ENCODE assay signal across 9 cellular contexts in genomic region chrX:136525738-136526606, GRCh38. TPM values are rescaled to one million over a fixed set of nuclear protein-coding genes. Genes with fewer than 3 reads are reported as not detected.
DNase-seq lines count a peak whose midpoint lies in the region; ATAC-seq and TF ChIP-seq lines count a peak whose summit lies in the region.
"Had no signal": no experiment of that assay in that cellular context is flagged by ENCODE, and none has a peak within 500 bp of the region (broad histone marks: within the 10 kb centered on the region; RNA-seq: fewer than 3 reads in every experiment).

No MANE protein-coding gene starts in this region.

- H3K4me3 ChIP-seq in sigmoid colon = no peak overlapping the region

- WGBS in sigmoid colon, 2 donors = 12 to 53% methylated on average over 2 of the region's 2 CpGs

- no peaks in the 10 kb centered on the region for H3K27me3 ChIP-seq in sigmoid colon

- no peak for ATAC-seq in HG02885 (IDR thresholded peaks at IDR 0.05; ENCODE audit: poor library complexity, unreplicated experiment)
- ATAC-seq in HG03342 (IDR thresholded peaks at IDR 0.05; ENCODE audit: unreplicated experiment) = no peak

- DNase-seq in GM04504 (ENCODE audit: low read depth) (peak; percentile 69), RKO (ENCODE audit: low spot score) (peak; percentile 49), globus pallidus (ENCODE audit: low spot score) (peak; percentile 45), sigmoid colon (peak; percentile 95), NCI-H2107 (lab: John Stamatoyannopoulos, UW) (no peak)
- no peak for DNase-seq in activated effector memory CD4-positive, alpha-beta T cell treated with anti-CD3 and anti-CD28 coated beads, Interleukin-2, amount 50 U/mL, for 16 hours
- DNase-seq: effector CD4-positive, alpha-beta T cell had no signal

- no peaks in the 10 kb centered on the region for H3K36me3 ChIP-seq in sigmoid colon

- TF ChIP-seq CTCF in sigmoid colon (IDR thresholded peaks at IDR 0.05) = no peak

- H3K27ac ChIP-seq in sigmoid colon = peak overlapping the region; percentile 55 to 70 (median 67)

- peaks cover 0 to 19% (median 11%) of the 10 kb centered on the region in 4 donors for H3K4me1 ChIP-seq in sigmoid colon

- TF ChIP-seq POLR2A in sigmoid colon (IDR thresholded peaks at IDR 0.05) = no peak

- H3K9me3 ChIP-seq in sigmoid colon = no peaks in the 10 kb centered on the region

- intact Hi-C loops in sigmoid colon (cut with DNase I) = loop anchor here (2.0 to 10.0 kb wide), 2 partner anchors 29 to 49 kb away; partner anchors contain the start of gene HTATSF1

- no peak for TF ChIP-seq EP300 in sigmoid colon (IDR thresholded peaks at IDR 0.05)

RNA-seq across cellular contexts. Expression of gene VGLL1, which starts 6.0 kb away (rescaled TPM):
- not detected for total RNA-seq in sigmoid colon
- not detected for polyA plus RNA-seq in sigmoid colon

RNA-seq across cellular contexts. Expression of gene HTATSF1, which starts 28.6 kb away (rescaled TPM):
- total RNA-seq in sigmoid colon = 10 to 100 TPM; 47.1 to 62.4 (median 55.0) TPM
- polyA plus RNA-seq in sigmoid colon = 10 to 100 TPM; 35.7 to 44.4 (median 37.2) TPM

RNA-seq across cellular contexts. Expression of gene BRS3, which starts 38.2 kb away (rescaled TPM):
- total RNA-seq in sigmoid colon = not detected
- not detected for polyA plus RNA-seq in sigmoid colon

Comparison
In these comparisons a context has a peak if more than half of its experiments do, and no peak if none do; other contexts are left out.
1. DNase-seq: peak in GM04504 (single experiment), RKO (single experiment), globus pallidus (single experiment) and sigmoid colon (single experiment); none in NCI-H2107 (single experiment) and activated effector memory CD4-positive, alpha-beta T cell treated with anti-CD3 and anti-CD28 coated beads, Interleukin-2, amount 50 U/mL, for 16 hours (single experiment).